10 cellular contexts compared by ENCODE assay signal in the genomic region with DNA sequence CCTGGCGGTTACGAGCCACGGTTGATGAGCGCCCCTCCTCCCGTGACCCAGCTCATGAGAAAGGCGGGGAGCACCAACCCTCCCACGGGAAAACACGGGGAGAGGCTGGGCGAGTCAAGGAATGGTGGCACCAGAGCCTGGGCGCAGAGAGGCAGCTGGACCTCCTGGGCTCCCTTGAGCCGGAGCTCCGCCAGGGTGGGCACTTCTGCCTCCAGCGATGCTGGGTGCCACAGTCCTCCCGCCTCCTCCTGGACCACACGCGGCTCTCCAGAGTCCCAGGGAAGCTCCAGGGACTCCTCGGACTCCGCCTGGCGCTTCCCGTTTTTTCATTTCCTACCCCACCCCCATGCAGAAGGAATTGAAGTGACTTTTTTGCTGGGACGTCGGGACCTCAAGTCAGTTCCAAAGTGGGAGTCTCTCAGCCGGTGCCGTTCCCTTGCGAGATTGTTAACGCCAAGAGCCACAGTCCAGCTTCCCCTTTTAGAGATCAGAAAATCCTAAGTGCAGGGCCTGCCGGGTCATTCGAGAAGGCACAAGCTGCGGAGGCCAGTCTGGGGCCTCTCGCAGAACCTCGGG. TPM values are rescaled to one million over a fixed set of nuclear protein-coding genes. Genes with fewer than 3 reads are reported as not detected.
A peak's percentile ranks its signal among the peaks of the same experiment; 100 is the strongest.
DNase-seq lines count a peak whose midpoint lies in the region; ATAC-seq and TF ChIP-seq lines count a peak whose summit lies in the region.
"Had no signal": no experiment of that assay in that cellular context is flagged by ENCODE, and none has a peak within 500 bp of the region (broad histone marks: within the 10 kb centered on the region; RNA-seq: fewer than 3 reads in every experiment).

No MANE protein-coding gene starts in this region.

- CTCF ChIA-PET in A673 (lab: Charles Lee) = no interaction called here
- CTCF ChIA-PET in T-cell (lab: Charles Lee) = no interaction called here

- peak overlapping the region; percentile 43 for H3K27ac ChIP-seq in A673 (ENCODE audit: low read depth, low read length, poor library complexity, severe bottlenecking)
- no peak overlapping the region for H3K27ac ChIP-seq in CD4-positive, CD25-positive, alpha-beta regulatory T cell (ENCODE audit: insufficient read depth, low read length, poor library complexity, severe bottlenecking)
- no peak overlapping the region for H3K27ac ChIP-seq in OCI-LY1 (ENCODE audit: low read depth, low read length, poor library complexity, severe bottlenecking)
- no peak overlapping the region for H3K27ac ChIP-seq in hepatocyte
- H3K27ac ChIP-seq in prostate gland = no peak overlapping the region
- H3K27ac ChIP-seq: body of pancreas, skin epidermis had no signal

- no peak overlapping the region for H3K9ac ChIP-seq in OCI-LY1 (ENCODE audit: low read length)

- H4K20me1 ChIP-seq in OCI-LY1 (ENCODE audit: insufficient read depth, low read length) (no peaks in the 10 kb centered on the region), hepatocyte (ENCODE audit: insufficient read depth, poor library complexity, severe bottlenecking) (no peaks in the 10 kb centered on the region)

- H3K4me3 ChIP-seq in A673 (ENCODE audit: low read depth, low read length, poor library complexity, severe bottlenecking) (peak overlapping the region; percentile 35), OCI-LY1 (ENCODE audit: low read depth, low read length, poor library complexity, severe bottlenecking) (peak overlapping the region; percentile 57), hepatocyte (no peak overlapping the region), prostate gland (no peak overlapping the region)
- H3K4me3 ChIP-seq in CD4-positive, CD25-positive, alpha-beta regulatory T cell (ENCODE audit: low read depth, low read length) = no peak overlapping the region
- H3K4me3 ChIP-seq: body of pancreas had no signal

- H3K79me2 ChIP-seq in OCI-LY1 (ENCODE audit: insufficient read depth, low read length) (no peaks in the 10 kb centered on the region), hepatocyte (no peaks in the 10 kb centered on the region)

- peaks cover 10 to 54% (median 29%) of the 10 kb centered on the region in 4 donors for H3K4me1 Mint-ChIP-seq in CD4-positive, CD25-positive, alpha-beta regulatory T cell
- peaks cover 35 to 43% (median 40%) of the 10 kb centered on the region in 3 donors for H3K4me1 Mint-ChIP-seq in T-cell

- WGBS in hepatocyte (ENCODE audit: low lambda C conversion rate, missing lambda C conversion rate) = 10% methylated on average over 31 of the region's 31 CpGs
- 13% methylated on average over 30 of the region's 31 CpGs for WGBS in prostate gland

- TF ChIP-seq CTCF in A673 (conservative IDR thresholded peaks at IDR 0.05; ENCODE audit: low read depth, low read length) = no peak
- no peak for TF ChIP-seq CTCF in OCI-LY1 (IDR thresholded peaks at IDR 0.05; ENCODE audit: low read length)
- no peak for TF ChIP-seq CTCF in hepatocyte (IDR thresholded peaks at IDR 0.05; ENCODE audit: poor library complexity)
- no peak for TF ChIP-seq CTCF in prostate gland (IDR thresholded peaks at IDR 0.05)

- H3F3A ChIP-seq in OCI-LY1 (ENCODE audit: insufficient read depth, low read length) = no peaks in the 10 kb centered on the region

- peak overlapping the region in 3 of 4 donors; percentile 39 to 71 (median 46) for H3K4me3 Mint-ChIP-seq in CD4-positive, CD25-positive, alpha-beta regulatory T cell
- peak overlapping the region in 1 of 3 donors; percentile 27 for H3K4me3 Mint-ChIP-seq in T-cell

- BruUV-seq in A673 (replicated peaks; lab: Mats Ljungman, UMichigan) = no TSS peak

- ATAC-seq in CD4-positive, CD25-positive, alpha-beta regulatory T cell (ENCODE audit: low read depth in 2 of 2) = no peak
- ATAC-seq in T-cell (replicated peaks in 1 of 4) = no peak
- ATAC-seq: body of pancreas had no signal

- no peak overlapping the region for H3K27ac Mint-ChIP-seq in CD4-positive, CD25-positive, alpha-beta regulatory T cell
- H3K27ac Mint-ChIP-seq in T-cell = peak overlapping the region in 1 of 2 donors; percentile 39

- peaks cover 85% of the 10 kb centered on the region for H3K27me3 Mint-ChIP-seq in CD4-positive, CD25-positive, alpha-beta regulatory T cell
- peaks cover 55 to 80% of the 10 kb centered on the region in 2 donors for H3K27me3 Mint-ChIP-seq in T-cell

- no peaks in the 10 kb centered on the region for H3K9me3 ChIP-seq in A673 (ENCODE audit: low read depth, low read length, poor library complexity, severe bottlenecking)
- H3K9me3 ChIP-seq in CD4-positive, CD25-positive, alpha-beta regulatory T cell (ENCODE audit: control insufficient read depth in 2 of 2, low read length in 2 of 2) = no peaks in the 10 kb centered on the region
- no peaks in the 10 kb centered on the region for H3K9me3 ChIP-seq in OCI-LY1 (ENCODE audit: low read length)
- H3K9me3 ChIP-seq in hepatocyte (ENCODE audit: low read depth) = no peaks in the 10 kb centered on the region
- H3K9me3 ChIP-seq in prostate gland = no peaks in the 10 kb centered on the region
- H3K9me3 ChIP-seq: body of pancreas had no signal

- no peaks in the 10 kb centered on the region for H3K27me3 ChIP-seq in A673 (replicated peaks; ENCODE audit: insufficient read depth, low read depth, low read length, poor library complexity)
- peaks cover 64% of the 10 kb centered on the region for H3K27me3 ChIP-seq in CD4-positive, CD25-positive, alpha-beta regulatory T cell (ENCODE audit: control insufficient read depth, insufficient read depth, low read length)
- peaks cover 6% of the 10 kb centered on the region for H3K27me3 ChIP-seq in OCI-LY1 (ENCODE audit: insufficient read depth, low read length)
- H3K27me3 ChIP-seq in hepatocyte = peaks cover 100% of the 10 kb centered on the region
- peaks cover 77% of the 10 kb centered on the region for H3K27me3 ChIP-seq in prostate gland (replicated peaks; ENCODE audit: insufficient read depth)

- peaks cover 0 to 11% (median 0%) of the 10 kb centered on the region in 7 donors for H3K9me3 Mint-ChIP-seq in CD4-positive, CD25-positive, alpha-beta regulatory T cell
- no peaks in the 10 kb centered on the region for H3K9me3 Mint-ChIP-seq in T-cell

- no peak for TF ChIP-seq POLR2A in prostate gland (IDR thresholded peaks at IDR 0.05)

- H3K36me3 ChIP-seq in A673 (ENCODE audit: insufficient read depth, low read length, poor library complexity, severe bottlenecking) = no peaks in the 10 kb centered on the region
- no peaks in the 10 kb centered on the region for H3K36me3 ChIP-seq in CD4-positive, CD25-positive, alpha-beta regulatory T cell (ENCODE audit: control insufficient read depth, insufficient read depth, low read length)
- no peaks in the 10 kb centered on the region for H3K36me3 ChIP-seq in OCI-LY1 (ENCODE audit: insufficient read depth, low read length)
- H3K36me3 ChIP-seq in hepatocyte (replicated peaks; ENCODE audit: insufficient read depth, low read depth) = no peaks in the 10 kb centered on the region
- H3K36me3 ChIP-seq in prostate gland = no peaks in the 10 kb centered on the region

- H3K36me3 Mint-ChIP-seq in CD4-positive, CD25-positive, alpha-beta regulatory T cell = no peaks in the 10 kb centered on the region
- no peaks in the 10 kb centered on the region for H3K36me3 Mint-ChIP-seq in T-cell

- H3K9me2 ChIP-seq in OCI-LY1 (ENCODE audit: low read depth, low read length) = no peaks in the 10 kb centered on the region
- no peaks in the 10 kb centered on the region for H3K9me2 ChIP-seq in hepatocyte (replicated peaks; ENCODE audit: insufficient read depth)

- POLR2A ChIA-PET in A673 (lab: Charles Lee; ENCODE audit: low non-redundant PET) = no interaction called here
- POLR2A ChIA-PET in T-cell (lab: Charles Lee) = interaction anchor here in 1 of 2 donors (0.9 kb wide), 1 partner anchor 9 kb away, joined by 4 read pairs; no protein-coding TSS in a partner anchor

- H3K4me2 ChIP-seq in OCI-LY1 (ENCODE audit: low read length) (peak overlapping the region; percentile 69; the same call in 1 of the 2 replicates), hepatocyte (peak overlapping the region; percentile 76)

- DNase-seq in A673 (ENCODE audit: low spot score) = no peak
- DNase-seq in CD4-positive, CD25-positive, alpha-beta regulatory T cell = no peak
- no peak for DNase-seq in hepatocyte (ENCODE audit: low spot score)
- no peak for DNase-seq in prostate gland (ENCODE audit: low spot score)
- no peak for DNase-seq in effector CD4-positive, alpha-beta T cell
- no peak for DNase-seq in hepatic stellate cell (ENCODE audit: low spot score)
- DNase-seq in T-cell = no peak

- intact Hi-C loops in A673 (cut with micrococcal nuclease; ENCODE audit: unreplicated experiment) (no loop called here), prostate gland (cut with DNase I) (no loop called here)

- H3K4me1 ChIP-seq in A673 (ENCODE audit: insufficient read depth, low read length, poor library complexity, severe bottlenecking) = peaks cover 57% of the 10 kb centered on the region
- peaks cover 61% of the 10 kb centered on the region for H3K4me1 ChIP-seq in CD4-positive, CD25-positive, alpha-beta regulatory T cell (ENCODE audit: control insufficient read depth, insufficient read depth, low read length, poor library complexity, severe bottlenecking)
- H3K4me1 ChIP-seq in OCI-LY1 (ENCODE audit: insufficient read depth, low read length, severe bottlenecking) = peaks cover 42% of the 10 kb centered on the region
- H3K4me1 ChIP-seq in hepatocyte (ENCODE audit: insufficient read depth) = peaks cover 12% of the 10 kb centered on the region
- H3K4me1 ChIP-seq in prostate gland (replicated peaks) = peaks cover 6% of the 10 kb centered on the region

- H2AFZ ChIP-seq in OCI-LY1 (ENCODE audit: low read length) (no peak overlapping the region), hepatocyte (peak overlapping the region; percentile 33)

RNA-seq across cellular contexts. Expression of a gene that starts 6.6 kb away (rescaled TPM):
- total RNA-seq in A673 (2021) = 24.5 and 27.0 TPM in 2 replicates
- 3.4 TPM for total RNA-seq in CD4-positive, CD25-positive, alpha-beta regulatory T cell
- 1 to 10 TPM in 2 of 4 donors, under 1 TPM in 2; 0.30 to 1.7 (median 0.87) TPM for polyA plus RNA-seq in CD4-positive, CD25-positive, alpha-beta regulatory T cell
- total RNA-seq in hepatocyte = 4.3 and 8.6 TPM in 2 replicates
- polyA plus RNA-seq in hepatocyte = 6.5 and 8.3 TPM in 2 replicates
- total RNA-seq in prostate gland = 1 to 10 TPM; 4.7 to 4.8 TPM
- 1 to 10 TPM; 1.9 to 5.1 (median 3.9) TPM for total RNA-seq in T-cell

RNA-seq across cellular contexts. Expression of a gene that starts 25.6 kb away (rescaled TPM):
- total RNA-seq in A673 (2021) = 59.5 and 66.4 TPM in 2 replicates
- total RNA-seq in CD4-positive, CD25-positive, alpha-beta regulatory T cell = 0.81 TPM
- polyA plus RNA-seq in CD4-positive, CD25-positive, alpha-beta regulatory T cell = under 1 TPM in 2 of 4 donors, not detected in 2; 0.11 to 0.17 TPM
- 11.8 and 16.3 TPM in 2 replicates for total RNA-seq in hepatocyte
- 8.6 and 11.6 TPM in 2 replicates for polyA plus RNA-seq in hepatocyte
- 10 to 100 TPM in 1 of 2 donors, 1 to 10 TPM in 1; 2.0 to 17.0 TPM for total RNA-seq in prostate gland
- total RNA-seq in T-cell = under 1 TPM; 0.43 to 0.79 (median 0.70) TPM

RNA-seq across cellular contexts. Expression of a gene that starts 35.7 kb away (rescaled TPM):
- total RNA-seq in A673 (2021) (42.6 and 45.5 TPM in 2 replicates), hepatocyte (49.6 and 56.1 TPM in 2 replicates), prostate gland (10 to 100 TPM; 28.0 to 28.5 TPM), T-cell (100 to 1,000 TPM in 2 of 5 donors, 10 to 100 TPM in 3; 63.2 to 138 (median 70.2) TPM)
- total RNA-seq in CD4-positive, CD25-positive, alpha-beta regulatory T cell = 137 TPM
- polyA plus RNA-seq in CD4-positive, CD25-positive, alpha-beta regulatory T cell = 10 to 100 TPM in 1 of 4 donors, 1 to 10 TPM in 3; 2.9 to 10.0 (median 4.6) TPM
- polyA plus RNA-seq in hepatocyte = 74.3 and 86.7 TPM in 2 replicates

Comparison
In these comparisons a context has a peak if more than half of its experiments do, and no peak if none do; other contexts are left out.
1. H3K4me3 ChIP-seq: peak in A673 (single experiment) and OCI-LY1 (single experiment); none in CD4-positive, CD25-positive, alpha-beta regulatory T cell (single experiment), hepatocyte (single experiment) and prostate gland (0 of 2).